In the genomic region with DNA sequence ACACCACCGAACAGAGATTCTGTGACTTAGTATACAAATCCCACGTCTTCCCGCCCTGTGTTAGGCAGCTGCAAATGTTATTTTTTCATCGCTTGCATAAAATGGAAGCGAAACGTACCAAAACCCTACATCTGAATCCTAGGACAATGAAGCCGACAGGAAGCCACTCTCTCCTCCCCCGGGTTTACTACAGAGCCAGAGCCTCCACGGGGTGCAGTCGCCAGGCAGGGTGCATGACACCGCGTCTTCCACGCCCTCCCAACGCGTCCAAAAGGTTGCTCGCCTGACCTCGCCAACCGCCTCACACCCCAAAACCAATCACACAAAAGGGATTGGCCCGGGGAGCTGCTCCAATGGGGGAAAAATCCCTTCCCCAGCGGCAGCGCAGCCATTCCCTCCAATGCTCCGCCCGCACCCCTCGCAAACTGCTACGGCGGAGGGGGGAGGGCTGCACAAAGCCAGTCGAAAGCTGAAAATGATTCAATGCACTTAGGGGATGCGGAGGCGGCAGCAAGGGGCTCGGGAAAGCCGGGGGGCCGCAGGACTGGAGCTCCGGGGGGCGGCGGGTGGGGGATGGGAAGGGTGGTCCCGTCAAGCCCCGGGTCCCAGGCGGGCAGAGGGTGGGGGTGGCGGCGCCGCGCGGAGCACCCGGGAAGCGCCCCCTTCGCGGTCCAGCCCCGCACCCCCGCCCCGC, we compare ENCODE assay signal across 1 cellular context.
TF ChIP-seq lines count a peak whose summit lies in the region.

No MANE protein-coding gene starts in this region.

TF ChIP-seq in GM12878, 131 proteins besides CTCF, POLR2A, EP300 and RAD21 (continued from another document):
- TF ChIP-seq, protein P1, sequence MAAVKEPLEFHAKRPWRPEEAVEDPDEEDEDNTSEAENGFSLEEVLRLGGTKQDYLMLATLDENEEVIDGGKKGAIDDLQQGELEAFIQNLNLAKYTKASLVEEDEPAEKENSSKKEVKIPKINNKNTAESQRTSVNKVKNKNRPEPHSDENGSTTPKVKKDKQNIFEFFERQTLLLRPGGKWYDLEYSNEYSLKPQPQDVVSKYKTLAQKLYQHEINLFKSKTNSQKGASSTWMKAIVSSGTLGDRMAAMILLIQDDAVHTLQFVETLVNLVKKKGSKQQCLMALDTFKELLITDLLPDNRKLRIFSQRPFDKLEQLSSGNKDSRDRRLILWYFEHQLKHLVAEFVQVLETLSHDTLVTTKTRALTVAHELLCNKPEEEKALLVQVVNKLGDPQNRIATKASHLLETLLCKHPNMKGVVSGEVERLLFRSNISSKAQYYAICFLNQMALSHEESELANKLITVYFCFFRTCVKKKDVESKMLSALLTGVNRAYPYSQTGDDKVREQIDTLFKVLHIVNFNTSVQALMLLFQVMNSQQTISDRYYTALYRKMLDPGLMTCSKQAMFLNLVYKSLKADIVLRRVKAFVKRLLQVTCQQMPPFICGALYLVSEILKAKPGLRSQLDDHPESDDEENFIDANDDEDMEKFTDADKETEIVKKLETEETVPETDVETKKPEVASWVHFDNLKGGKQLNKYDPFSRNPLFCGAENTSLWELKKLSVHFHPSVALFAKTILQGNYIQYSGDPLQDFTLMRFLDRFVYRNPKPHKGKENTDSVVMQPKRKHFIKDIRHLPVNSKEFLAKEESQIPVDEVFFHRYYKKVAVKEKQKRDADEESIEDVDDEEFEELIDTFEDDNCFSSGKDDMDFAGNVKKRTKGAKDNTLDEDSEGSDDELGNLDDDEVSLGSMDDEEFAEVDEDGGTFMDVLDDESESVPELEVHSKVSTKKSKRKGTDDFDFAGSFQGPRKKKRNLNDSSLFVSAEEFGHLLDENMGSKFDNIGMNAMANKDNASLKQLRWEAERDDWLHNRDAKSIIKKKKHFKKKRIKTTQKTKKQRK (IDR thresholded peaks at IDR 0.05; ENCODE audit: low read depth, low read length), result no peak
- no peak for TF ChIP-seq STAT1 (conservative IDR thresholded peaks at IDR 0.05)
- peak; percentile 23; the same call in 1 of the 2 replicates for TF ChIP-seq IKZF1 (conservative IDR thresholded peaks at IDR 0.05)
- TF ChIP-seq PAX5 (IDR thresholded peaks at IDR 0.05; ENCODE audit: borderline replicate concordance, low read depth, low read length), result no peak
- TF ChIP-seq MXI1 (IDR thresholded peaks at IDR 0.05; ENCODE audit: low read depth, low read length), result peak; percentile 73
